Comparison of ENCODE assay signal across 19 cellular contexts in the genomic region with DNA sequence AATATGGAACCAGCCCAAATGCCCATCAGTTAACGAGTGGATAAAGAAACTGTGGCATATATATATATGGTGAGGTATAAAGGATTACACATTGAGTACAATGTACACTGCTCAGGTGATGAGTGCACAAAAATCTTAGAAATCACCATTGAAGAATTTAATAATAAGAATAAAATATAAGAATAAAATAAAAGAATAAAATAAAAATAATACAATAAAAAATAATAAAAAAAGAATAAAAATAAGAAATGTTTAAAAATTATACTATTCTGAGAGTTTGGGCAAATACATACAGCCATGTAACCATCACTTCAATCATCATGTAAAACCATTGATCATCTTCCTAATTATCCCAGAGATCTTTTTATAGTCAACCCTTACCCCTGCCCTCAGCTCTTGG.
DNase-seq lines count a peak whose midpoint lies in the region; ATAC-seq, FAIRE-seq and TF ChIP-seq lines count a peak whose summit lies in the region.
"Had no signal": no experiment of that assay in that cellular context is flagged by ENCODE, and none has a peak within 500 bp of the region (broad histone marks: within the 10 kb centered on the region; RNA-seq: fewer than 3 reads in every experiment).

No MANE protein-coding gene starts in this region.

- H3K27me3 ChIP-seq in pancreas: peaks cover 0 to 3% (median 0%) of the 10 kb centered on the region in 4 donors
- H3K27me3 ChIP-seq in A673 (replicated peaks; ENCODE audit: insufficient read depth, low read depth, low read length, poor library complexity): no peaks in the 10 kb centered on the region

- FAIRE-seq in A204.1 (lab: Jason Lieb, UNC) (peak; percentile 69), colon (lab: Jason Lieb, UNC) (peak; percentile 62), pancreas (lab: Jason Lieb, UNC) (peak; percentile 5)
- FAIRE-seq: D721Med, G401.6, GM12891, GM19239 had no signal

- no TSS peak for BruUV-seq in A673 (replicated peaks; lab: Mats Ljungman, UMichigan)

- H3K27ac ChIP-seq in pancreas (no peak overlapping the region), A673 (ENCODE audit: low read depth, low read length, poor library complexity, severe bottlenecking) (no peak overlapping the region)
- H3K27ac ChIP-seq: 22Rv1; BLaER1 treated with 17β-estradiol and CSF1 and Interleukin-3, amounts not matched to agents 10 nM and 100 nM; C4-2B had no signal

- no peak for ATAC-seq in pancreas
- ATAC-seq: CD8-positive, alpha-beta T cell had no signal

- intact Hi-C loops in pancreas (cut with DNase I): no loop called here
- intact Hi-C loops in lower leg skin (cut with DNase I; ENCODE audit: low total_unique reads): no loop called here
- intact Hi-C loops in A673 (cut with micrococcal nuclease; ENCODE audit: unreplicated experiment): no loop called here

- TF ChIP-seq CTCF in pancreas (IDR thresholded peaks at IDR 0.05) (no peak), lower leg skin (IDR thresholded peaks at IDR 0.05) (no peak), A673 (conservative IDR thresholded peaks at IDR 0.05; ENCODE audit: low read depth, low read length) (no peak)

- CTCF ChIA-PET in A673 (lab: Charles Lee): no interaction called here

- H3K4me3 ChIP-seq in pancreas (no peak overlapping the region), lower leg skin (ENCODE audit: low read depth, poor library complexity, severe bottlenecking) (no peak overlapping the region), A673 (ENCODE audit: low read depth, low read length, poor library complexity, severe bottlenecking) (no peak overlapping the region)
- H3K4me3 ChIP-seq: BLaER1 treated with 17β-estradiol and CSF1 and Interleukin-3, amounts not matched to agents 10 nM and 100 nM had no signal

- H3K4me1 ChIP-seq in pancreas (no peaks in the 10 kb centered on the region), A673 (ENCODE audit: insufficient read depth, low read length, poor library complexity, severe bottlenecking) (no peaks in the 10 kb centered on the region)
- H3K4me1 ChIP-seq: Caco-2 had no signal

- WGBS in pancreas, 2 donors: 63 to 85% methylated on average over 1 of the region's 1 CpG
- WGBS in lower leg skin, 2 donors: 74 to 77% methylated on average over 1 of the region's 1 CpG

- no peaks in the 10 kb centered on the region for H3K36me3 ChIP-seq in pancreas
- no peaks in the 10 kb centered on the region for H3K36me3 ChIP-seq in A673 (ENCODE audit: insufficient read depth, low read length, poor library complexity, severe bottlenecking)
- H3K36me3 ChIP-seq: BLaER1 treated with 17β-estradiol and CSF1 and Interleukin-3, amounts not matched to agents 10 nM and 100 nM had no signal

- no peak for TF ChIP-seq POLR2A in lower leg skin (IDR thresholded peaks at IDR 0.05)

- POLR2A ChIA-PET in A673 (lab: Charles Lee; ENCODE audit: low non-redundant PET): no interaction called here

- DNase-seq in pancreas (no peak), lower leg skin (ENCODE audit: low spot score in 2 of 2) (no peak), A673 (ENCODE audit: low spot score) (no peak)
- DNase-seq: AML-193; Caco-2; Calu3; CD4-positive, alpha-beta T cell; CD8-positive, alpha-beta T cell; DMS79 treated with DMSO at 0.1 percent for 48 hours; GF-D8 had no signal

- H3K9me3 ChIP-seq in pancreas (no peaks in the 10 kb centered on the region), A673 (ENCODE audit: low read depth, low read length, poor library complexity, severe bottlenecking) (no peaks in the 10 kb centered on the region)
- H3K9me3 ChIP-seq: Caco-2 had no signal
